In the genomic region with DNA sequence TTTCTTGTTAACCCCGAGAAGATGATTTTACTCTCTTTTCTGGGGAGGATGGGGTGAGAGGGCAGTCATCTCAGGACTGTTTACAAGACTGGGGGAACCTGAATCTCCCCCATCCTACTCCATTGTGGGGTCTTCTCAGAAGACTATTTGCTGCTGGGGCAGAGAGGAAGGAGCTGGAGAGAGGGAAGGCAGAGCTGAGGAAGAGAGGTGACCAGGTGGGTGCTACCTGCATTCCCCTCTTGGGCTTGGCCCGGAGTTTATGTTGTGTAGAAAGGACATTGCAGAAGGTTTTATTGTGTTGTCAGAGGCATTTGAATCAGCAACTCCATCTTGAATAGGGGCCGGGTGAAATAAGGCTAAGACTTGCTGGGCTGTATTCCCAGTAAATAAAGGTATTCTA, we compare ENCODE assay signal across 26 cellular contexts.
"Had no signal": no experiment of that assay in that cellular context is flagged by ENCODE, and none has a peak within 500 bp of the region (broad histone marks: within the 10 kb centered on the region; RNA-seq: fewer than 3 reads in every experiment).

No MANE protein-coding gene starts in this region.

- H3K36me3 Mint-ChIP-seq: naive B cell had no signal

- H3K4me3 Mint-ChIP-seq: naive B cell; nephron; stimulated activated memory B cell treated with anti-CD40 and anti-IgM and Interleukin-4, amounts not matched to agents 10 μg/mL and 1 μg/mL and 100 μg/mL, for 72 hours; stimulated activated naive CD8-positive, alpha-beta T cell treated with anti-CD3 and anti-CD28 coated beads, Interleukin-15, Interleukin-2, amounts not matched to agents 100 ng/mL and 50 ng/mL, for 24 hours had no signal

- H3K27ac ChIP-seq: dorsolateral prefrontal cortex, heart left ventricle, parathyroid adenoma, prostate gland, spleen, tibial artery, upper lobe of right lung, vagina had no signal

- FAIRE-seq: endometrium, frontal cortex had no signal

- H2AFZ ChIP-seq: parathyroid adenoma had no signal

- H3K27ac Mint-ChIP-seq: naive B cell; nephron; stimulated activated memory B cell treated with anti-CD40 and anti-IgM and Interleukin-4, amounts not matched to agents 10 μg/mL and 1 μg/mL and 100 μg/mL, for 72 hours; stimulated activated naive CD8-positive, alpha-beta T cell treated with anti-CD3 and anti-CD28 coated beads, Interleukin-15, Interleukin-2, amounts not matched to agents 100 ng/mL and 50 ng/mL, for 24 hours had no signal

- H3K4me1 ChIP-seq: heart left ventricle, parathyroid adenoma, prostate gland, spleen, tibial artery, upper lobe of right lung, vagina had no signal

- H3K9me3 ChIP-seq: prostate gland, tibial artery, upper lobe of right lung, vagina had no signal

- H3K79me2 ChIP-seq: parathyroid adenoma had no signal

- H3K27me3 Mint-ChIP-seq: stimulated activated naive CD8-positive, alpha-beta T cell treated with anti-CD3 and anti-CD28 coated beads, Interleukin-15, Interleukin-2, amounts not matched to agents 100 ng/mL and 50 ng/mL, for 24 hours had no signal

- H3K36me3 ChIP-seq: heart left ventricle, prostate gland, spleen, tibial artery, upper lobe of right lung, vagina had no signal

- H3K9ac ChIP-seq: parathyroid adenoma had no signal

- ATAC-seq: esophagus mucosa; heart left ventricle; left colon; left ventricle myocardium superior; sciatic nerve; stimulated activated memory B cell treated with anti-CD40 and anti-IgM and Interleukin-4, amounts not matched to agents 10 μg/mL and 1 μg/mL and 100 μg/mL, for 72 hours; upper lobe of right lung had no signal

- H3K4me1 Mint-ChIP-seq: naive B cell; nephron; stimulated activated memory B cell treated with anti-CD40 and anti-IgM and Interleukin-4, amounts not matched to agents 10 μg/mL and 1 μg/mL and 100 μg/mL, for 72 hours had no signal

- H3K4me3 ChIP-seq: dorsolateral prefrontal cortex, heart left ventricle, lung, prostate gland, spleen, tibial artery, upper lobe of right lung, vagina had no signal

- H3K27me3 ChIP-seq: spleen, upper lobe of right lung, vagina had no signal

- DNase-seq: cortex of kidney; dorsolateral prefrontal cortex; effector CD8-positive, alpha-beta T cell; heart left ventricle; hypothalamus; left colon; left ventricle myocardium superior; mesenchymal stem cell; naive B cell; spleen; stimulated activated CD4-positive, alpha-beta T cell treated with anti-CD3 and anti-CD28 coated beads, Interleukin-15, amount 100 ng/mL, for 24 hours; stimulated activated CD4-positive, alpha-beta T cell treated with anti-CD3 and anti-CD28 coated beads, Interleukin-1b, Interleukin-23, amount 100 ng/mL, for 48 hours; stimulated activated CD4-positive, alpha-beta T cell treated with anti-CD3 and anti-CD28 coated beads, Interleukin-4, amount 100 ng/mL, for 24 hours; tibial artery; upper lobe of right lung had no signal
